Comparison of ENCODE assay signal across 8 cellular contexts in genomic region chr15:66702035-66702769, GRCh38. TPM values are rescaled to one million over a fixed set of nuclear protein-coding genes. Genes with fewer than 3 reads are reported as not detected.
DNase-seq lines count a peak whose midpoint lies in the region; ATAC-seq and TF ChIP-seq lines count a peak whose summit lies in the region.

Gene SMAD6, plus strand, starts transcription at chr15:66702236. Its CDS starts 1,023 bp downstream, at chr15:66703259.

- peak within 1 kb of the TSS; percentile 59 to 75 for H3K4me3 ChIP-seq in DND-41 (ENCODE audit: low read depth in 1 of 2, low read length in 2 of 2)
- H3K4me3 ChIP-seq in left lung = peak within 1 kb of the TSS; percentile 76 to 82

- peak within 1 kb of the TSS; percentile 90 for H3K4me2 ChIP-seq in DND-41 (ENCODE audit: insufficient read depth, low read length)

- peaks cover 49% of the 10 kb centered on the region for H3K79me2 ChIP-seq in DND-41 (ENCODE audit: insufficient read depth, low read length)

- H3K9ac ChIP-seq in DND-41 (ENCODE audit: low read depth, low read length) = peak within 1 kb of the TSS; percentile 66

- H4K20me1 ChIP-seq in DND-41 (ENCODE audit: insufficient read depth, low read length) = peaks cover 27% of the 10 kb centered on the region

- H3K9me3 ChIP-seq in DND-41 (ENCODE audit: insufficient read depth, low read length, severe bottlenecking) (no peaks in the 10 kb centered on the region), left lung (no peaks in the 10 kb centered on the region)

- peak; percentile 93 for DNase-seq in DND-41
- DNase-seq in NCI-H774 (lab: John Stamatoyannopoulos, UW) = peak; percentile 71
- DNase-seq in activated CD4-positive, alpha-beta T cell treated with anti-CD3 and anti-CD28 coated beads, Interleukin-2, amount 50 U/mL, for 4 hours = peak; percentile 55 to 57
- DNase-seq in dermis blood vessel endothelial cell = peak; percentile 97
- peak; percentile 95 to 97 for DNase-seq in left lung
- peak; percentile 85 for DNase-seq in stimulated activated CD4-positive, alpha-beta T cell treated with anti-CD3 and anti-CD28 coated beads, Interleukin-1b, Interleukin-23, amount 100 ng/mL, for 48 hours

- H2AFZ ChIP-seq in DND-41 (ENCODE audit: low read depth, low read length) = peak within 1 kb of the TSS; percentile 64

- H3K27me3 ChIP-seq in DND-41 (ENCODE audit: insufficient read depth, low read length, poor library complexity) = peaks cover 29% of the 10 kb centered on the region
- H3K27me3 ChIP-seq in left lung = peaks cover 0 to 32% of the 10 kb centered on the region in 2 donors

- H3K27ac ChIP-seq in DND-41 (ENCODE audit: low read length) (peak within 1 kb of the TSS; percentile 71), left lung (peak within 1 kb of the TSS; percentile 87 to 90)

- H3K4me1 ChIP-seq in DND-41 (ENCODE audit: insufficient read depth, low read length) (peaks cover 56% of the 10 kb centered on the region), left lung (peaks cover 12 to 54% of the 10 kb centered on the region in 2 donors)

- ATAC-seq in DND-41 (ENCODE audit: insufficient read depth, low read depth) (peak; percentile 69), HG03460 (IDR thresholded peaks at IDR 0.05; ENCODE audit: unreplicated experiment) (peak; percentile 31), left lung (peak; percentile 77), HG03342 (IDR thresholded peaks at IDR 0.05; ENCODE audit: unreplicated experiment) (no peak)

- no peak for TF ChIP-seq CTCF in DND-41 (IDR thresholded peaks at IDR 0.05; ENCODE audit: borderline replicate concordance, extremely low read depth, low read length, poor library complexity, severe bottlenecking)
- TF ChIP-seq CTCF in left lung (IDR thresholded peaks at IDR 0.05) = no peak

- intact Hi-C loops in left lung (cut with DNase I) = loop anchor here in 1 of 2 donors (10.0 kb wide), 2 partner anchors 63 to 153 kb away; no protein-coding TSS in a partner anchor

- H3K36me3 ChIP-seq in DND-41 (ENCODE audit: insufficient read depth, low read length) (peaks cover 6% of the 10 kb centered on the region; the same call in 1 of the 2 replicates), left lung (peaks cover 0 to 4% of the 10 kb centered on the region in 2 donors)

RNA-seq across cellular contexts. Expression of gene SMAD6, which starts in this region (rescaled TPM):
- total RNA-seq in dermis blood vessel endothelial cell (10.1 and 11.9 TPM in 2 replicates), left lung (100 to 1,000 TPM in 1 of 2 donors, 10 to 100 TPM in 1; 84.9 to 110 TPM)
